Comparison of ENCODE assay signal across 20 cellular contexts in genomic region chr17:11564483-11565380, GRCh38. TPM values are rescaled to one million over a fixed set of nuclear protein-coding genes. Genes with fewer than 3 reads are reported as not detected.
DNase-seq lines count a peak whose midpoint lies in the region; ATAC-seq and TF ChIP-seq lines count a peak whose summit lies in the region.
"Had no signal": no experiment of that assay in that cellular context is flagged by ENCODE, and none has a peak within 500 bp of the region (broad histone marks: within the 10 kb centered on the region; RNA-seq: fewer than 3 reads in every experiment).

No MANE protein-coding gene starts in this region.

- peak overlapping the region; percentile 39 for H3K9ac ChIP-seq in adipocyte (ENCODE audit: low read length)
- H3K9ac ChIP-seq: BLaER1 had no signal

- no peak overlapping the region for H3K4me3 ChIP-seq in adipocyte (ENCODE audit: low read length)
- H3K4me3 ChIP-seq in upper lobe of left lung: no peak overlapping the region
- H3K4me3 ChIP-seq: BLaER1 had no signal

- no peak overlapping the region for H3K4me3 Mint-ChIP-seq in activated CD4-positive, alpha-beta memory T cell treated with anti-CD3 and anti-CD28 coated beads for 36 hours
- no peak overlapping the region for H3K4me3 Mint-ChIP-seq in natural killer cell treated with Interleukin-12 subunit alpha and Interleukin-12 subunit beta and Interleukin-15 and Interleukin-18, amount 100 ng/mL, for 72 hours

- H3K27me3 ChIP-seq in adipocyte (replicated peaks; ENCODE audit: control insufficient read depth, insufficient read depth, low read length) (no peaks in the 10 kb centered on the region), upper lobe of left lung (no peaks in the 10 kb centered on the region)
- H3K27me3 ChIP-seq: BLaER1 had no signal

- H3K4me1 ChIP-seq in adipocyte (ENCODE audit: control insufficient read depth, insufficient read depth, low read length): peaks cover 15% of the 10 kb centered on the region
- no peaks in the 10 kb centered on the region for H3K4me1 ChIP-seq in upper lobe of left lung
- H3K4me1 ChIP-seq: Caco-2 had no signal

- H3K36me3 ChIP-seq in adipocyte (ENCODE audit: control insufficient read depth, insufficient read depth, low read length, severe bottlenecking) (no peaks in the 10 kb centered on the region), upper lobe of left lung (no peaks in the 10 kb centered on the region)
- H3K36me3 ChIP-seq: BLaER1 had no signal

- TF ChIP-seq EP300 in upper lobe of left lung (IDR thresholded peaks at IDR 0.05): no peak

- H3K27ac ChIP-seq in upper lobe of left lung: no peak overlapping the region
- H3K27ac ChIP-seq: BLaER1, RWPE1 had no signal

- H3K4me1 Mint-ChIP-seq in activated CD4-positive, alpha-beta memory T cell treated with anti-CD3 and anti-CD28 coated beads for 36 hours (ENCODE audit: low read depth): no peaks in the 10 kb centered on the region
- no peaks in the 10 kb centered on the region for H3K4me1 Mint-ChIP-seq in natural killer cell treated with Interleukin-12 subunit alpha and Interleukin-12 subunit beta and Interleukin-15 and Interleukin-18, amount 100 ng/mL, for 72 hours (ENCODE audit: low read depth in 2 of 2)
- H3K4me1 Mint-ChIP-seq: CD4-positive, alpha-beta memory T cell had no signal

- WGBS in upper lobe of left lung, 2 donors: 47 to 57% methylated on average over 4 of the region's 4 CpGs

- H3K9me3 Mint-ChIP-seq in activated CD4-positive, alpha-beta memory T cell treated with anti-CD3 and anti-CD28 coated beads for 36 hours: peaks cover 5% of the 10 kb centered on the region
- H3K9me3 Mint-ChIP-seq in natural killer cell treated with Interleukin-12 subunit alpha and Interleukin-12 subunit beta and Interleukin-15 and Interleukin-18, amount 100 ng/mL, for 72 hours: peaks cover 8% of the 10 kb centered on the region

- no peak for TF ChIP-seq POLR2A in upper lobe of left lung (IDR thresholded peaks at IDR 0.05)

- intact Hi-C loops in left colon (cut with DNase I, micrococcal nuclease) (no loop called here), sciatic nerve (cut with DNase I) (no loop called here)
- intact Hi-C loops in activated CD4-positive, alpha-beta memory T cell treated with anti-CD3 and anti-CD28 coated beads for 36 hours (cut with micrococcal nuclease): no loop called here

- CTCF ChIA-PET in activated CD4-positive, alpha-beta memory T cell treated with anti-CD3 and anti-CD28 coated beads for 36 hours (lab: Charles Lee): no interaction called here

- ATAC-seq in left colon: peak; percentile 82
- ATAC-seq in sciatic nerve: peak; percentile 96
- ATAC-seq in natural killer cell treated with Interleukin-12 subunit alpha and Interleukin-12 subunit beta and Interleukin-15 and Interleukin-18, amount 100 ng/mL, for 72 hours: no peak
- no peak for ATAC-seq in upper lobe of left lung (ENCODE audit: low FRiP score in 2 of 2)

- H3K36me3 Mint-ChIP-seq in activated CD4-positive, alpha-beta memory T cell treated with anti-CD3 and anti-CD28 coated beads for 36 hours: no peaks in the 10 kb centered on the region
- no peaks in the 10 kb centered on the region for H3K36me3 Mint-ChIP-seq in natural killer cell treated with Interleukin-12 subunit alpha and Interleukin-12 subunit beta and Interleukin-15 and Interleukin-18, amount 100 ng/mL, for 72 hours
- H3K36me3 Mint-ChIP-seq: CD4-positive, alpha-beta memory T cell had no signal

- no peak overlapping the region for H3K27ac Mint-ChIP-seq in activated CD4-positive, alpha-beta memory T cell treated with anti-CD3 and anti-CD28 coated beads for 36 hours
- H3K27ac Mint-ChIP-seq in natural killer cell treated with Interleukin-12 subunit alpha and Interleukin-12 subunit beta and Interleukin-15 and Interleukin-18, amount 100 ng/mL, for 72 hours: no peak overlapping the region
- H3K27ac Mint-ChIP-seq: CD4-positive, alpha-beta memory T cell had no signal

- peak; percentile 59 for DNase-seq in Ammon's horn (ENCODE audit: low spot score)
- no peak for DNase-seq in adipocyte (ENCODE audit: low read depth)
- DNase-seq in left colon: no peak
- no peak for DNase-seq in sciatic nerve (ENCODE audit: low spot score)
- DNase-seq in activated CD4-positive, alpha-beta memory T cell treated with anti-CD3 and anti-CD28 coated beads for 36 hours: no peak
- DNase-seq in natural killer cell treated with Interleukin-12 subunit alpha and Interleukin-12 subunit beta and Interleukin-15 and Interleukin-18, amount 100 ng/mL, for 72 hours (ENCODE audit: low spot score): no peak
- no peak for DNase-seq in upper lobe of left lung
- DNase-seq: Caco-2; CD4-positive, alpha-beta memory T cell; DMS153; Karpas-422; MV-4-11; NCI-H1105 treated with DMSO at 0.1 percent for 48 hours; NCI-H2029 treated with DMSO at 0.1 percent for 48 hours; NCI-H226; NCI-H510A treated with DMSO at 0.1 percent for 48 hours; NCI-H748 treated with DMSO at 0.1 percent for 48 hours had no signal

- no peak for TF ChIP-seq CTCF in upper lobe of left lung (IDR thresholded peaks at IDR 0.05)

- H3K9me3 ChIP-seq in adipocyte (ENCODE audit: control insufficient read depth, low read length) (peaks cover 2% of the 10 kb centered on the region), upper lobe of left lung (no peaks in the 10 kb centered on the region)
- H3K9me3 ChIP-seq: BLaER1, Caco-2 had no signal

- POLR2A ChIA-PET in activated CD4-positive, alpha-beta memory T cell treated with anti-CD3 and anti-CD28 coated beads for 36 hours (lab: Charles Lee): no interaction called here

- no peaks in the 10 kb centered on the region for H3K27me3 Mint-ChIP-seq in activated CD4-positive, alpha-beta memory T cell treated with anti-CD3 and anti-CD28 coated beads for 36 hours
- no peaks in the 10 kb centered on the region for H3K27me3 Mint-ChIP-seq in natural killer cell treated with Interleukin-12 subunit alpha and Interleukin-12 subunit beta and Interleukin-15 and Interleukin-18, amount 100 ng/mL, for 72 hours
- H3K27me3 Mint-ChIP-seq: CD4-positive, alpha-beta memory T cell had no signal

RNA-seq across cellular contexts. Expression of gene DNAH9, which starts 33.5 kb away (rescaled TPM):
- total RNA-seq in left colon: under 1 TPM; 0.47 to 0.64 TPM
- 0.98 TPM for total RNA-seq in sciatic nerve
- not detected for total RNA-seq in activated CD4-positive, alpha-beta memory T cell treated with anti-CD3 and anti-CD28 coated beads for 36 hours
- total RNA-seq in natural killer cell treated with Interleukin-12 subunit alpha and Interleukin-12 subunit beta and Interleukin-15 and Interleukin-18, amount 100 ng/mL, for 72 hours: not detected
- 10 to 100 TPM in 5 of 6 donors, under 1 TPM in 1; 0.92 to 42.6 (median 14.8) TPM for total RNA-seq in upper lobe of left lung
- total RNA-seq: Caco-2; CD4-positive, alpha-beta memory T cell; M059J had no signal

Comparison
In these comparisons a context has a peak if more than half of its experiments do, and no peak if none do; other contexts are left out.
1. ATAC-seq: peak in left colon (single experiment) and sciatic nerve (single experiment); none in natural killer cell treated with Interleukin-12 subunit alpha and Interleukin-12 subunit beta and Interleukin-15 and Interleukin-18, amount 100 ng/mL, for 72 hours (0 of 2) and upper lobe of left lung (0 of 2).